Comparison of ENCODE assay signal across 22 cellular contexts in the genomic region with DNA sequence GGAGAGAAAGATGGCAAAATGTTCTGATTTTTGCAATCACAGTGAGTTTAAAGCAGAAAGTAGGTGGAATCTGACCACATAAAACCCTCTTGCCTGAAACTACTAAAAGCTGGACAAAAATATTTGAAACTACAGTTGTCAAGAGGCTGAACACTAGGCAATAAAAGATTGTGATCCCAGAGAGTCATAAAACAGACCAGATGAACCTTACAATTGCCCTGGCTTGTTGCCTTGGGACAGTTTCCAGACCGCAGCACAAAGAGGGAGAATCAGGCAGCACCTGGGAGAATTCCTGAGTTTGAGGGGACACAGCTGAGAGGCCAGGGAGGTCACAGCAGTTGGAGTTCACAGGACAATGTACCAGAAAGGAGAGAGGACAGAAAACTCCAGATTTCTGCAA.
DNase-seq lines count a peak whose midpoint lies in the region; ATAC-seq and TF ChIP-seq lines count a peak whose summit lies in the region.
"Had no signal": no experiment of that assay in that cellular context is flagged by ENCODE, and none has a peak within 500 bp of the region (broad histone marks: within the 10 kb centered on the region; RNA-seq: fewer than 3 reads in every experiment).

No MANE protein-coding gene starts in this region.

- H3K27me3 ChIP-seq in BJ (ENCODE audit: control insufficient read depth, insufficient read depth, low read length) = no peaks in the 10 kb centered on the region
- no peaks in the 10 kb centered on the region for H3K27me3 ChIP-seq in PC-3 (ENCODE audit: low read length)
- H3K27me3 ChIP-seq in prostate gland (replicated peaks; ENCODE audit: insufficient read depth) = no peaks in the 10 kb centered on the region

- ATAC-seq in PC-3 = peak; percentile 40; the same call in 1 of the 2 replicates
- ATAC-seq: activated T-cell treated with anti-CD3 and anti-CD28 coated beads, Interleukin-2, amount 50 U/mL, for 72 hours had no signal

- DNase-seq in BJ (ENCODE audit: low read depth) (peak; percentile 31), PC-3 (peak; percentile 51), epithelial cell of proximal tubule (ENCODE audit: low read depth) (peak; percentile 4), prostate gland (ENCODE audit: low spot score) (peak; percentile 22), HT-29 (ENCODE audit: low spot score) (no peak), DMS114 treated with DMSO at 0.1 percent for 48 hours (lab: John Stamatoyannopoulos, UW; ENCODE audit: unreplicated experiment) (no peak), medulla oblongata (ENCODE audit: extremely low spot score) (no peak)
- DNase-seq in stimulated activated CD4-positive, alpha-beta T cell treated with anti-CD3 and anti-CD28 coated beads, Interleukin-1b, Interleukin-23, amount 100 ng/mL, for 48 hours = no peak
- DNase-seq: activated CD4-positive, alpha-beta T cell treated with anti-CD3 and anti-CD28 coated beads for 1 hour; activated naive CD4-positive, alpha-beta T cell treated with anti-CD3 and anti-CD28 coated beads, Interleukin-2, amount 50 U/mL, for 16 hours; activated T-cell treated with anti-CD3 and anti-CD28 coated beads, Interleukin-2, amount 50 U/mL, for 72 hours; anterior cingulate cortex; cerebellar nuclear complex; effector CD8-positive, alpha-beta T cell; GF-D8; left ventricle myocardium inferior; NCI-H1105 treated with DMSO at 0.1 percent for 48 hours; NCI-H2081; NCI-H510A treated with DMSO at 0.1 percent for 48 hours; nucleus accumbens; SHP77 treated with DMSO at 0.1 percent for 48 hours; substantia nigra had no signal

- POLR2A ChIA-PET in BJ (lab: Charles Lee) = no interaction called here
- POLR2A ChIA-PET in PC-3 (lab: Charles Lee; ENCODE audit: unreplicated experiment) = no interaction called here

- BruUV-seq in PC-3 (replicated peaks; lab: Mats Ljungman, UMichigan) = no TSS peak

- no peaks in the 10 kb centered on the region for H3K36me3 ChIP-seq in BJ (ENCODE audit: control insufficient read depth, insufficient read depth, low read length)
- H3K36me3 ChIP-seq in PC-3 (ENCODE audit: low read depth, low read length) = no peaks in the 10 kb centered on the region
- H3K36me3 ChIP-seq in prostate gland = no peaks in the 10 kb centered on the region
- H3K36me3 ChIP-seq: left ventricle myocardium inferior had no signal

- H3K27ac ChIP-seq in PC-3 (ENCODE audit: low read length) (no peak overlapping the region), prostate gland (no peak overlapping the region)
- H3K27ac ChIP-seq: left ventricle myocardium inferior had no signal

- TF ChIP-seq CTCF in BJ (IDR thresholded peaks at IDR 0.05; ENCODE audit: insufficient read depth, low read depth, low read length) = no peak
- no peak for TF ChIP-seq CTCF in PC-3 (conservative IDR thresholded peaks at IDR 0.05; ENCODE audit: low read depth, low read length)
- no peak for TF ChIP-seq CTCF in epithelial cell of proximal tubule (conservative IDR thresholded peaks at IDR 0.05; ENCODE audit: low read depth, low read length)
- TF ChIP-seq CTCF in prostate gland (IDR thresholded peaks at IDR 0.05) = no peak

- no peaks in the 10 kb centered on the region for H4K20me1 ChIP-seq in PC-3 (ENCODE audit: low read length)

- H3F3A ChIP-seq in PC-3 (ENCODE audit: low read length, unreplicated experiment) = no peaks in the 10 kb centered on the region

- no peak overlapping the region for H3K9ac ChIP-seq in PC-3 (ENCODE audit: low read length)

- no peak overlapping the region for H2AFZ ChIP-seq in PC-3 (ENCODE audit: low read length)

- H3K79me2 ChIP-seq in PC-3 (ENCODE audit: low read length) = no peaks in the 10 kb centered on the region

- no peak overlapping the region for H3K4me2 ChIP-seq in PC-3 (ENCODE audit: low read length)

- H3K4me1 ChIP-seq in PC-3 (ENCODE audit: insufficient read depth, low read length) (peaks cover 15% of the 10 kb centered on the region), prostate gland (replicated peaks) (no peaks in the 10 kb centered on the region)

- H3K9me3 ChIP-seq in PC-3 (ENCODE audit: low read length) = no peaks in the 10 kb centered on the region
- no peaks in the 10 kb centered on the region for H3K9me3 ChIP-seq in prostate gland
- H3K9me3 ChIP-seq: left ventricle myocardium inferior had no signal

- H3K9me2 ChIP-seq in PC-3 (replicated peaks; ENCODE audit: low read length) = no peaks in the 10 kb centered on the region

- no peak for TF ChIP-seq POLR2A in prostate gland (IDR thresholded peaks at IDR 0.05)

- no peak overlapping the region for H3K4me3 ChIP-seq in BJ (ENCODE audit: low read depth, low read length)
- no peak overlapping the region for H3K4me3 ChIP-seq in PC-3 (ENCODE audit: low read length)
- H3K4me3 ChIP-seq in epithelial cell of proximal tubule (ENCODE audit: low read depth, low read length) = no peak overlapping the region
- H3K4me3 ChIP-seq in prostate gland = no peak overlapping the region
- H3K4me3 ChIP-seq: left ventricle myocardium inferior had no signal

- WGBS in prostate gland = 12% methylated on average over 1 of the region's 1 CpG

- CTCF ChIA-PET in BJ (lab: Yijun Ruan, JAX) (no interaction called here), PC-3 (lab: Charles Lee) (no interaction called here)

- intact Hi-C loops in PC-3 (cut with micrococcal nuclease) (no loop called here), prostate gland (cut with DNase I) (no loop called here)

Comparison
In these comparisons a context has a peak if more than half of its experiments do, and no peak if none do; other contexts are left out.
1. DNase-seq: peak in BJ (single experiment), PC-3 (single experiment), epithelial cell of proximal tubule (single experiment) and prostate gland (single experiment); none in stimulated activated CD4-positive, alpha-beta T cell treated with anti-CD3 and anti-CD28 coated beads, Interleukin-1b, Interleukin-23, amount 100 ng/mL, for 48 hours (single experiment), HT-29 (single experiment), DMS114 treated with DMSO at 0.1 percent for 48 hours (single experiment) and medulla oblongata (single experiment).